ENCODE assay signal across 1 cellular context in the genomic region with DNA sequence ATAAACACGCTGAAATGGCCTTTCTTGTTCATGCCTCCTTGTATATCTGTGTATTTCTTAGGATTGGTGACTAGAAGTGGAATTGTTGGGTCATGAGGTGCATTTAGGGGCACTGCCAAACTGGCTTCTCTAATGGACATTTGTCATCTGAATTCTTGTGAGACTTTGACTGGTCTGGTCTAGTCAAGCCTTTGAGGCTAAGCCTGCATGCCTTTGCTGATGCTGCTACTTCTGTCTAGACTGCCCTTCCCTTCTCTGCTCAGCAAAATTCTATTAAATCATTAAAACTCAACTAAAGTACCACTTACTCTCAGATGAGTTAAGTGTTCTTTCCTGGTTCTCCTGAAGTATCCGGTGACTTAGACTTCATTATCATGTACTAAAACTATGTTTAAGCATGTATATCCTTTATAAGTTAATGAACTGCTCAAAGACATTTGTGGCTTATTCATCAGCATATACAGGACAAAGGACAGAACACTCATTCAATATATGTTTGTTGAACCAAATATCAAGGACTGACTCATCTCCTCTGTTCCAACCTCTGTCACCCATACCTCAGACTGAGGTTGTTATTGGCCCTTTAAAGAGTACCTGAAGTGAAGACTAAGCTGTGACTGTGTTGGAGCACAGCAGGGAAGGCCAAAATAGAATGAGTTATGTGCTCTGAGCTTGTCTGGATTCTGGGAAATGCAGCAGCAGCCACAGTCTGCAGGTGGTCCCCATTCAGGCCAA.
TF ChIP-seq lines count a peak whose summit lies in the region.

No MANE protein-coding gene starts in this region.

TF ChIP-seq in HCT116, 20 proteins besides CTCF, POLR2A, EP300 and RAD21:
- TF ChIP-seq CBX3 (IDR thresholded peaks at IDR 0.05; ENCODE audit: low read depth) = no peak
- no peak for TF ChIP-seq ELF1 (IDR thresholded peaks at IDR 0.05; ENCODE audit: borderline replicate concordance, low read depth)
- no peak for TF ChIP-seq EZH2phosphoT487 (IDR thresholded peaks at IDR 0.05; ENCODE audit: borderline replicate concordance)
- no peak for TF ChIP-seq POLR2AphosphoS5 (IDR thresholded peaks at IDR 0.05; ENCODE audit: low read depth, low read length)
- no peak for TF ChIP-seq YY1 (IDR thresholded peaks at IDR 0.05; ENCODE audit: extremely low read depth, insufficient replicate concordance, low read depth, low read length)
- TF ChIP-seq FOSL1 (IDR thresholded peaks at IDR 0.05; ENCODE audit: low read depth) = 0 out of 2 replicates have a peak, but pooled peaks have one; percentile 11
- TF ChIP-seq, protein P1, sequence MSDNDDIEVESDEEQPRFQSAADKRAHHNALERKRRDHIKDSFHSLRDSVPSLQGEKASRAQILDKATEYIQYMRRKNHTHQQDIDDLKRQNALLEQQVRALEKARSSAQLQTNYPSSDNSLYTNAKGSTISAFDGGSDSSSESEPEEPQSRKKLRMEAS (IDR thresholded peaks at IDR 0.05) = no peak
TF ChIP-seq in HCT116: peak in this region for 1.
